11 cellular contexts compared by ENCODE assay signal in genomic region chr2:232333361-232334135, GRCh38. TPM values are rescaled to one million over a fixed set of nuclear protein-coding genes. Genes with fewer than 3 reads are reported as not detected.
A peak's percentile ranks its signal among the peaks of the same experiment; 100 is the strongest.
DNase-seq lines count a peak whose midpoint lies in the region; ATAC-seq, FAIRE-seq and TF ChIP-seq lines count a peak whose summit lies in the region.
"Had no signal": no experiment of that assay in that cellular context is flagged by ENCODE, and none has a peak within 500 bp of the region (broad histone marks: within the 10 kb centered on the region; RNA-seq: fewer than 3 reads in every experiment).

No MANE protein-coding gene starts in this region.

- H3K9ac ChIP-seq in endothelial cell of umbilical vein (replicated peaks; ENCODE audit: extremely low read depth, insufficient read depth, low read length) (no peak overlapping the region), neuronal stem cell (ENCODE audit: low read depth, low read length, poor library complexity) (peak overlapping the region; percentile 70)

- H3K79me1 ChIP-seq in neuronal stem cell (ENCODE audit: low read depth, low read length), result no peaks in the 10 kb centered on the region

- H4K8ac ChIP-seq in neuronal stem cell (ENCODE audit: low read depth, low read length), result peak overlapping the region; percentile 23

- H3K14ac ChIP-seq in neuronal stem cell (ENCODE audit: low read length), result peak overlapping the region; percentile 97

- FAIRE-seq in endothelial cell of umbilical vein (lab: Jason Lieb, UNC) (no peak), GM12892 (lab: Jason Lieb, UNC) (no peak)

- peak overlapping the region; percentile 67 for H2BK15ac ChIP-seq in neuronal stem cell (ENCODE audit: low read length)

- H3K9me1 ChIP-seq in endothelial cell of umbilical vein (replicated peaks; ENCODE audit: control insufficient read depth, extremely low read depth, insufficient read depth, low read length), result no peaks in the 10 kb centered on the region

- no peak overlapping the region for H2BK120ac ChIP-seq in neuronal stem cell (ENCODE audit: low read depth, low read length)

- CTCF ChIA-PET in endothelial cell of umbilical vein (lab: Charles Lee), result interaction anchor here (1.7 to 2.0 kb wide), 2 partner anchors 104 to 427 kb away, joined by 5 to 6 read pairs; no protein-coding TSS in a partner anchor

- intact Hi-C loops in endothelial cell of umbilical vein (cut with micrococcal nuclease), result no loop called here

- peak; percentile 8 for DNase-seq in NCI-H748 (lab: John Stamatoyannopoulos, UW; ENCODE audit: unreplicated experiment)
- DNase-seq in NCI-H748 treated with DMSO at 0.1 percent for 48 hours (lab: John Stamatoyannopoulos, UW), result no peak
- no peak for DNase-seq in LNCaP clone FGC (ENCODE audit: low read depth)
- DNase-seq in endothelial cell of umbilical vein (ENCODE audit: low read depth, low spot score), result peak; percentile 14
- peak; percentile 20 for DNase-seq in neuronal stem cell (ENCODE audit: low spot score)
- no peak for DNase-seq in GM12892 (ENCODE audit: insufficient read length)
- no peak for DNase-seq in left lobe of liver (ENCODE audit: low spot score)
- DNase-seq in hepatic stellate cell (ENCODE audit: low spot score), result no peak

- H3K4ac ChIP-seq in neuronal stem cell (ENCODE audit: low read length), result peak overlapping the region; percentile 53

- no peak overlapping the region for H3K4me2 ChIP-seq in endothelial cell of umbilical vein (ENCODE audit: insufficient read depth, low read length)
- H3K4me2 ChIP-seq in neuronal stem cell (ENCODE audit: insufficient read depth, low read length, poor library complexity, severe bottlenecking), result no peak overlapping the region

- H3K23ac ChIP-seq in neuronal stem cell (ENCODE audit: low read depth, low read length, poor library complexity), result no peak overlapping the region

- H2BK12ac ChIP-seq in neuronal stem cell (ENCODE audit: low read length), result no peak overlapping the region

- ATAC-seq in left lobe of liver, result no peak
- ATAC-seq: body of pancreas had no signal

- TF ChIP-seq POLR2A in endothelial cell of umbilical vein (IDR thresholded peaks at IDR 0.05; ENCODE audit: low read depth, low read length) (no peak), GM12892 (IDR thresholded peaks at IDR 0.05; ENCODE audit: low read depth, low read length) (no peak)

- peak overlapping the region; percentile 48 for H2BK5ac ChIP-seq in neuronal stem cell (ENCODE audit: low read length)

- peaks cover 0 to 4% of the 10 kb centered on the region in 2 experiments for H3K36me3 ChIP-seq in endothelial cell of umbilical vein (ENCODE audit: control insufficient read depth in 2 of 2, extremely low read depth in 1 of 2, insufficient read depth in 2 of 2, low read length in 2 of 2)
- no peaks in the 10 kb centered on the region for H3K36me3 ChIP-seq in neuronal stem cell (replicated peaks in 1 of 2; ENCODE audit: control insufficient read depth in 2 of 2, insufficient read depth in 2 of 2, low read length in 2 of 2)

- H3K18ac ChIP-seq in neuronal stem cell (ENCODE audit: low read length), result peak overlapping the region; percentile 84

- H3K9me3 ChIP-seq in endothelial cell of umbilical vein (replicated peaks; ENCODE audit: control insufficient read depth, insufficient read depth, low read length) (no peaks in the 10 kb centered on the region), neuronal stem cell (replicated peaks in 1 of 2; ENCODE audit: control insufficient read depth in 2 of 2, insufficient read depth in 1 of 2, low read depth in 1 of 2, low read length in 2 of 2) (no peaks in the 10 kb centered on the region)
- H3K9me3 ChIP-seq: body of pancreas had no signal

- no peaks in the 10 kb centered on the region for H3K27me3 ChIP-seq in endothelial cell of umbilical vein (ENCODE audit: control insufficient read depth in 2 of 2, insufficient read depth in 2 of 2, low read length in 2 of 2)
- H3K27me3 ChIP-seq in neuronal stem cell (ENCODE audit: control insufficient read depth in 3 of 3, insufficient read depth in 3 of 3, low read depth in 1 of 3, low read length in 3 of 3), result no peaks in the 10 kb centered on the region
- H3K27me3 ChIP-seq: body of pancreas had no signal

- peak; percentile 45 for TF ChIP-seq CTCF in LNCaP clone FGC (IDR thresholded peaks at IDR 0.05; ENCODE audit: control insufficient read depth, extremely low read depth, insufficient read depth)
- TF ChIP-seq CTCF in endothelial cell of umbilical vein (IDR thresholded peaks at IDR 0.05; ENCODE audit: extremely low read depth in 1 of 2, insufficient read depth in 1 of 2, low read depth in 1 of 2, low read length in 2 of 2), result peak; percentile 59 to 75

- no CpG with 5 or more reads among the region's 28 CpGs for WGBS in neuronal stem cell (ENCODE audit: extremely low coverage in 2 of 2, insufficient read length in 2 of 2, insufficient replicate concordance in 1 of 2), 2 donors

- H2AFZ ChIP-seq in endothelial cell of umbilical vein (ENCODE audit: low read depth, low read length), result no peak overlapping the region
- no peak overlapping the region for H2AFZ ChIP-seq in neuronal stem cell (ENCODE audit: low read length)

- H2AK5ac ChIP-seq in neuronal stem cell (ENCODE audit: low read depth, low read length), result peak overlapping the region; percentile 11

- H4K20me1 ChIP-seq in endothelial cell of umbilical vein (replicated peaks; ENCODE audit: control insufficient read depth, extremely low read depth, insufficient read depth, low read length), result no peaks in the 10 kb centered on the region

- H3K4me3 ChIP-seq in LNCaP clone FGC (ENCODE audit: low read depth, low read length) (no peak overlapping the region), endothelial cell of umbilical vein (replicated peaks in 1 of 3; ENCODE audit: insufficient read depth in 1 of 3, low read depth in 1 of 3, low read length in 3 of 3) (no peak overlapping the region), neuronal stem cell (ENCODE audit: low read length in 2 of 2) (no peak overlapping the region)
- H3K4me3 ChIP-seq: body of pancreas had no signal

- no TSS peak for BruUV-seq in endothelial cell of umbilical vein (replicated peaks; lab: Mats Ljungman, UMichigan)

- no peak overlapping the region for H4K91ac ChIP-seq in neuronal stem cell (ENCODE audit: low read depth, low read length, poor library complexity)

- H3K79me2 ChIP-seq in endothelial cell of umbilical vein (ENCODE audit: control insufficient read depth, insufficient read depth, low read length), result no peaks in the 10 kb centered on the region

- H3K27ac ChIP-seq in endothelial cell of umbilical vein (ENCODE audit: insufficient read depth, low read depth, low read length) (no peak overlapping the region), neuronal stem cell (replicated peaks; ENCODE audit: low read length) (no peak overlapping the region)
- H3K27ac ChIP-seq: body of pancreas had no signal

- dilution Hi-C loops in endothelial cell of umbilical vein (cut with MboI; ENCODE audit: extremely low pct_ligation_motif_present, low sequenced_read_pairs), result no loop called here

- POLR2A ChIA-PET in endothelial cell of umbilical vein (lab: Charles Lee), result no interaction called here

- H3K4me1 ChIP-seq in endothelial cell of umbilical vein (ENCODE audit: control insufficient read depth, extremely low read depth, insufficient read depth, low read length), result no peaks in the 10 kb centered on the region
- peaks cover 0 to 8% of the 10 kb centered on the region in 2 donors for H3K4me1 ChIP-seq in neuronal stem cell (ENCODE audit: control insufficient read depth in 2 of 2, insufficient read depth in 1 of 2, low read depth in 1 of 2, low read length in 2 of 2)
- H3K4me1 ChIP-seq: body of pancreas had no signal

TF ChIP-seq in endothelial cell of umbilical vein, 7 proteins besides CTCF, POLR2A, EP300 and RAD21:
- no peak for TF ChIP-seq GATA2 (IDR thresholded peaks at IDR 0.05; ENCODE audit: insufficient read depth, insufficient read length, low read depth, low read length)
- TF ChIP-seq EZH2 (IDR thresholded peaks at IDR 0.05; ENCODE audit: borderline replicate concordance, low read depth, low read length, severe bottlenecking), result no peak
- no peak for TF ChIP-seq POLR2AphosphoS5 (IDR thresholded peaks at IDR 0.05; ENCODE audit: insufficient read depth, low read depth, low read length)
- TF ChIP-seq MYC (IDR thresholded peaks at IDR 0.05; ENCODE audit: low read depth, low read length), result no peak
- no peak for TF ChIP-seq MAX (IDR thresholded peaks at IDR 0.05; ENCODE audit: insufficient read depth, insufficient read length)
- TF ChIP-seq FOS (IDR thresholded peaks at IDR 0.05; ENCODE audit: borderline replicate concordance, insufficient read depth, low read length), result no peak
- no peak for TF ChIP-seq JUN (IDR thresholded peaks at IDR 0.05; ENCODE audit: borderline replicate concordance, insufficient read depth, insufficient read length, low read depth)

RNA-seq across cellular contexts. Expression of gene ALPP, which starts 45.0 kb away (rescaled TPM):
- total RNA-seq in endothelial cell of umbilical vein, result not detected in 2 replicates
- not detected in 2 replicates for polyA plus RNA-seq in endothelial cell of umbilical vein
- not detected in 2 replicates for polyA plus RNA-seq in endothelial cell of umbilical vein (2011; cell fraction: cytosol; rRNA removed)
- polyA plus RNA-seq in endothelial cell of umbilical vein (2011; cell fraction: nucleus; rRNA removed), result not detected in 2 replicates
- not detected in 2 replicates for polyA plus RNA-seq in endothelial cell of umbilical vein (2012)
- polyA minus RNA-seq in endothelial cell of umbilical vein, result not detected in 2 replicates
- polyA minus RNA-seq in endothelial cell of umbilical vein (2011; cell fraction: cytosol; rRNA and poly(A)+ RNA removed), result 1.1 TPM
- polyA minus RNA-seq in endothelial cell of umbilical vein (2011; cell fraction: nucleus; rRNA and poly(A)+ RNA removed), result not detected in 2 replicates
- not detected for polyA plus RNA-seq in neuronal stem cell (2013, experiment 1 of 2)
- polyA plus RNA-seq in neuronal stem cell (2013, experiment 2 of 2), result not detected
- 0.59 TPM for polyA plus RNA-seq in GM12892 (2012; ENCODE audit: missing spikeins)
- 0.20 TPM for total RNA-seq in left lobe of liver
- total RNA-seq: T-helper 1 cell treated with Interleukin-12 subunit alpha and Interleukin-12 subunit beta and Interleukin-4 antibody, amounts not matched to agents 30 ng/mL and 1 ng/mL, for 36 hours had no signal
- polyA plus RNA-seq: IgD-negative memory B cell had no signal

Comparison
In these comparisons a context has a peak if more than half of its experiments do, and no peak if none do; other contexts are left out.
1. DNase-seq: peak in NCI-H748 (single experiment), endothelial cell of umbilical vein (single experiment) and neuronal stem cell (single experiment); none in NCI-H748 treated with DMSO at 0.1 percent for 48 hours (single experiment), LNCaP clone FGC (single experiment), GM12892 (single experiment), left lobe of liver (single experiment) and hepatic stellate cell (single experiment).